Comparison of ENCODE assay signal across 9 cellular contexts in the genomic region with DNA sequence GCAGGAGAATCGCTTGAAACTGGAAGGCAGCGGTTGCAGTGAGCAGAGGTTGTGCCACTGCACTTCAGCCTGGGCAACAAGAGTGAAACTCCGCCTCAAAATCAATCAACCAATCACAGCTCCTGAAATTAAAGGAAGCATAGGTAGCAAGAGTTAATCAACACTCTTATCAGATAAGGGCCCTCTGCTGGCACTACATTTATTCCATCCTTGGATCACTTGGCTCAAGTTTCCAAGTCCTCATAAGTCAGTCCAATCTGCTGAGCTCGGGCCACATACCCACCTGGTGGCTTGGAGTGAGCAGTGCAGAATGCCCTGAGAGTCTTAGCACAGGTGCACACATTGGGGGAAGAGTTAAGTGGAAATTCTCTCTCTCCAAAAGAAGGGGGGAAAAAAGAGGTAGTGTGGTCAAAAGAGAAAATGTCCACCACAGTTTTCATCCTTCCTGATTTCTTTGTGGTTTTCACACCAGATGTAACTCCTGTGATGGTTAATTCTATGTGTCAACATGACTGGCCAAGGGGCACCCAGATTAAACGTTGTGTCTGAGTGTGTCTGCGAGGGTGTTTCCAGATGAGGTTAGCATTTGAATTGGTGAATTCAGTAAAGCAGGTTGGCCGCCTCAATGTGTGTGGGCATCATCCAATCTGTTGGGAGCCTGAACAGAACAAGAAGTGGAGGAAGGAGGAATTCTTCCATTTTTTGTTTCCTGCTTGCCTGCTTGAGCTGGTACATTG. TPM values are rescaled to one million over a fixed set of nuclear protein-coding genes. Genes with fewer than 3 reads are reported as not detected.
A peak's percentile ranks its signal among the peaks of the same experiment; 100 is the strongest.
DNase-seq lines count a peak whose midpoint lies in the region; ATAC-seq and TF ChIP-seq lines count a peak whose summit lies in the region.
"Had no signal": no experiment of that assay in that cellular context is flagged by ENCODE, and none has a peak within 500 bp of the region (broad histone marks: within the 10 kb centered on the region; RNA-seq: fewer than 3 reads in every experiment).

No MANE protein-coding gene starts in this region.

- H3K27ac ChIP-seq in gastrocnemius medialis: no peak overlapping the region

- H3K4me3 ChIP-seq in fibroblast of villous mesenchyme (ENCODE audit: low read depth, low read length) (no peak overlapping the region), gastrocnemius medialis (no peak overlapping the region)

- H3K27me3 ChIP-seq in gastrocnemius medialis: no peaks in the 10 kb centered on the region

- no peaks in the 10 kb centered on the region for H3K36me3 ChIP-seq in gastrocnemius medialis

- H3K4me1 ChIP-seq in gastrocnemius medialis: peaks cover 7 to 8% of the 10 kb centered on the region in 2 donors

- H3K9me3 ChIP-seq in gastrocnemius medialis: no peaks in the 10 kb centered on the region

- DNase-seq in SIG-M5 treated with dmso at 0.1 percent for 504 hours (lab: John Stamatoyannopoulos, UW; ENCODE audit: unreplicated experiment) (peak; percentile 30), SIG-M5 (lab: John Stamatoyannopoulos, UW) (no peak), NCI-H526 treated with DMSO at 0.1 percent for 48 hours (lab: John Stamatoyannopoulos, UW) (peak; percentile 12), fibroblast of villous mesenchyme (ENCODE audit: low read depth) (no peak), superior temporal gyrus (ENCODE audit: extremely low spot score) (peak; percentile 12), gastrocnemius medialis (no peak), NK-92 (lab: John Stamatoyannopoulos, UW; ENCODE audit: unreplicated experiment) (no peak)
- DNase-seq: CD4-positive, alpha-beta T cell had no signal

- in situ Hi-C loops in gastrocnemius medialis (cut with MboI; ENCODE audit: low sequenced_read_pairs in 4 of 4): loop anchor here in 1 of 4 donors (10.0 kb wide), 1 partner anchor 219 kb away; no protein-coding TSS in a partner anchor

- no peak for TF ChIP-seq POLR2A in gastrocnemius medialis (IDR thresholded peaks at IDR 0.05)

- peak; percentile 6 for TF ChIP-seq CTCF in fibroblast of villous mesenchyme (IDR thresholded peaks at IDR 0.05; ENCODE audit: insufficient read depth, low read depth, low read length)
- TF ChIP-seq CTCF in gastrocnemius medialis (IDR thresholded peaks at IDR 0.05 in 4 of 5, conservative IDR thresholded peaks at IDR 0.05 in 1 of 5): no peak

- intact Hi-C loops in gastrocnemius medialis (cut with DNase I; ENCODE audit: low total_unique reads): loop anchor here (10.0 kb wide), 1 partner anchor 311 kb away; no protein-coding TSS in a partner anchor

- ATAC-seq in gastrocnemius medialis (no peak), GM19328 (IDR thresholded peaks at IDR 0.05; ENCODE audit: unreplicated experiment) (no peak)

RNA-seq across cellular contexts. Expression of a gene that starts 14.2 kb away (rescaled TPM):
- 16.8 and 22.0 TPM in 2 replicates for total RNA-seq in fibroblast of villous mesenchyme
- total RNA-seq in gastrocnemius medialis: 10 to 100 TPM; 22.7 to 37.3 (median 27.5) TPM

Comparison
In these comparisons a context has a peak if more than half of its experiments do, and no peak if none do; other contexts are left out.
1. DNase-seq: peak in SIG-M5 treated with dmso at 0.1 percent for 504 hours (single experiment), NCI-H526 treated with DMSO at 0.1 percent for 48 hours (single experiment) and superior temporal gyrus (single experiment); none in SIG-M5 (single experiment), fibroblast of villous mesenchyme (single experiment), gastrocnemius medialis (0 of 2) and NK-92 (single experiment).